17 cellular contexts compared by ENCODE assay signal in genomic region chr1:173470608-173471007, GRCh38. TPM values are rescaled to one million over a fixed set of nuclear protein-coding genes. Genes with fewer than 3 reads are reported as not detected.
DNase-seq lines count a peak whose midpoint lies in the region; ATAC-seq and TF ChIP-seq lines count a peak whose summit lies in the region.
"Had no signal": no experiment of that assay in that cellular context is flagged by ENCODE, and none has a peak within 500 bp of the region (broad histone marks: within the 10 kb centered on the region; RNA-seq: fewer than 3 reads in every experiment).

No MANE protein-coding gene starts in this region.

- peaks cover 38 to 44% of the 10 kb centered on the region in 2 donors for H3K9me3 Mint-ChIP-seq in stimulated activated naive CD8-positive, alpha-beta T cell treated with anti-CD3 and anti-CD28 coated beads, Interleukin-15, amount 100 ng/mL, for 72 hours
- H3K9me3 Mint-ChIP-seq in endodermal cell: peaks cover 78% of the 10 kb centered on the region

- H3K36me3 Mint-ChIP-seq in endodermal cell (ENCODE audit: low read depth): peaks cover 83% of the 10 kb centered on the region

- no TSS peak for BruUV-seq in OCI-LY7 (replicated peaks; lab: Mats Ljungman, UMichigan)

- DNase-seq in stimulated activated naive CD8-positive, alpha-beta T cell treated with anti-CD3 and anti-CD28 coated beads, Interleukin-15, Interleukin-2, amounts not matched to agents 100 U/mL and 50 U/mL, for 24 hours: peak; percentile 20
- no peak for DNase-seq in stimulated activated naive CD8-positive, alpha-beta T cell treated with anti-CD3 and anti-CD28 coated beads, Interleukin-15, amount 100 ng/mL, for 72 hours
- peak; percentile 16 for DNase-seq in OCI-LY7 (ENCODE audit: low spot score)
- no peak for DNase-seq in endodermal cell
- no peak for DNase-seq in NOMO-1 treated with dmso at 0.1 percent for 144 hours (lab: John Stamatoyannopoulos, UW; ENCODE audit: unreplicated experiment)
- DNase-seq: 8988T; C1 segment of cervical spinal cord; Calu3; CD4-positive, alpha-beta memory T cell; COR-L47; DMS53; DMS79 treated with DMSO at 0.1 percent for 48 hours; GF-D8; GOT3 had no signal

- H3K4me3 ChIP-seq in OCI-LY7 (ENCODE audit: low read depth, low read length, poor library complexity, severe bottlenecking): no peak overlapping the region
- peak overlapping the region; percentile 51 for H3K4me3 ChIP-seq in endodermal cell (ENCODE audit: low read length)
- H3K4me3 ChIP-seq: HAP-1 had no signal

- no peak overlapping the region for H3K27ac Mint-ChIP-seq in stimulated activated naive CD8-positive, alpha-beta T cell treated with anti-CD3 and anti-CD28 coated beads, Interleukin-15, amount 100 ng/mL, for 72 hours
- no peak overlapping the region for H3K27ac Mint-ChIP-seq in endodermal cell

- peaks cover 3% of the 10 kb centered on the region; the same call in 1 of the 2 replicates for H3K79me2 ChIP-seq in OCI-LY7 (ENCODE audit: insufficient read depth, low read depth, low read length)

- CTCF ChIA-PET in OCI-LY7 (lab: Charles Lee; ENCODE audit: unreplicated experiment): no interaction called here

- POLR2A ChIA-PET in OCI-LY7 (lab: Charles Lee): no interaction called here

- no peaks in the 10 kb centered on the region for H4K20me1 ChIP-seq in OCI-LY7 (ENCODE audit: insufficient read depth, low read length)

- TF ChIP-seq CTCF in OCI-LY7 (conservative IDR thresholded peaks at IDR 0.05; ENCODE audit: low read length): no peak
- no peak for TF ChIP-seq CTCF in endodermal cell (conservative IDR thresholded peaks at IDR 0.05)

- no peak for ATAC-seq in stimulated activated naive CD8-positive, alpha-beta T cell treated with anti-CD3 and anti-CD28 coated beads, Interleukin-15, Interleukin-2, amounts not matched to agents 100 U/mL and 50 U/mL, for 24 hours
- ATAC-seq in stimulated activated naive CD8-positive, alpha-beta T cell treated with anti-CD3 and anti-CD28 coated beads, Interleukin-15, amount 100 ng/mL, for 72 hours: no peak
- ATAC-seq in HG02678 (IDR thresholded peaks at IDR 0.05; ENCODE audit: unreplicated experiment) (no peak), HG03159 (IDR thresholded peaks at IDR 0.05; ENCODE audit: unreplicated experiment) (no peak)

- H3K36me3 ChIP-seq in OCI-LY7 (ENCODE audit: insufficient read depth, low read length): peaks cover 57% of the 10 kb centered on the region
- peaks cover 51% of the 10 kb centered on the region for H3K36me3 ChIP-seq in endodermal cell (ENCODE audit: control insufficient read depth, insufficient read depth, low read length)
- H3K36me3 ChIP-seq: HAP-1 had no signal

- no peaks in the 10 kb centered on the region for H3K9me2 ChIP-seq in OCI-LY7 (ENCODE audit: insufficient read depth, low read length)

- H3K4me2 ChIP-seq in OCI-LY7 (ENCODE audit: low read length): no peak overlapping the region

- H3K4me1 Mint-ChIP-seq in stimulated activated naive CD8-positive, alpha-beta T cell treated with anti-CD3 and anti-CD28 coated beads, Interleukin-15, amount 100 ng/mL, for 72 hours: peaks cover 25% of the 10 kb centered on the region
- H3K4me1 Mint-ChIP-seq in endodermal cell: peaks cover 15% of the 10 kb centered on the region

- no peak overlapping the region for H3K9ac ChIP-seq in endodermal cell (ENCODE audit: extremely low read depth, low read length, poor library complexity, severe bottlenecking)

- intact Hi-C loops in OCI-LY7 (cut with micrococcal nuclease; ENCODE audit: unreplicated experiment): no loop called here

- H2AFZ ChIP-seq in OCI-LY7 (ENCODE audit: low read length): no peak overlapping the region

- no peaks in the 10 kb centered on the region for H3K27me3 Mint-ChIP-seq in stimulated activated naive CD8-positive, alpha-beta T cell treated with anti-CD3 and anti-CD28 coated beads, Interleukin-15, amount 100 ng/mL, for 72 hours
- no peaks in the 10 kb centered on the region for H3K27me3 Mint-ChIP-seq in endodermal cell (ENCODE audit: insufficient read depth)
- H3K27me3 Mint-ChIP-seq: CD4-positive, alpha-beta memory T cell had no signal

- peaks cover 7% of the 10 kb centered on the region for H3K4me1 ChIP-seq in OCI-LY7 (ENCODE audit: insufficient read depth, low read length, poor library complexity, severe bottlenecking)
- H3K4me1 ChIP-seq in endodermal cell (ENCODE audit: control insufficient read depth, insufficient read depth, low read length): peaks cover 4% of the 10 kb centered on the region
- H3K4me1 ChIP-seq: HAP-1 had no signal

- H3K9me3 ChIP-seq in OCI-LY7 (ENCODE audit: low read length): peaks cover 38% of the 10 kb centered on the region; the same call in 1 of the 2 replicates
- H3K9me3 ChIP-seq in endodermal cell (ENCODE audit: control insufficient read depth, low read length): peaks cover 80% of the 10 kb centered on the region

- no peak overlapping the region for H3K4me3 Mint-ChIP-seq in stimulated activated naive CD8-positive, alpha-beta T cell treated with anti-CD3 and anti-CD28 coated beads, Interleukin-15, amount 100 ng/mL, for 72 hours
- no peak overlapping the region for H3K4me3 Mint-ChIP-seq in endodermal cell
- H3K4me3 Mint-ChIP-seq: CD4-positive, alpha-beta memory T cell had no signal

- H3K27me3 ChIP-seq in endodermal cell (ENCODE audit: control insufficient read depth, insufficient read depth, low read length, poor library complexity, severe bottlenecking): no peaks in the 10 kb centered on the region

- WGBS in endodermal cell (ENCODE audit: insufficient coverage in 1 of 2, insufficient read length in 1 of 2), 2 experiments: 89 to 96% methylated on average over 3 to 4 of the region's 4 CpGs

- H3K27ac ChIP-seq in OCI-LY7 (ENCODE audit: low read depth, low read length, poor library complexity, severe bottlenecking): no peak overlapping the region
- no peak overlapping the region for H3K27ac ChIP-seq in endodermal cell (ENCODE audit: low read depth, low read length)

RNA-seq across cellular contexts. Expression of gene PRDX6, which starts 6.5 kb away (rescaled TPM):
- 87.4 and 109 TPM in 2 replicates for total RNA-seq in OCI-LY7 (2014; rRNA removed; shearing (Covaris generic))
- 144 and 148 TPM in 2 replicates for total RNA-seq in OCI-LY7 (2022)
- 100 to 1,000 TPM; 483 to 623 TPM for total RNA-seq in endodermal cell
- 313 TPM for polyA plus RNA-seq in endodermal cell (2013, experiment 1 of 2)
- 304 TPM for polyA plus RNA-seq in endodermal cell (2013, experiment 2 of 2)

Comparison
In these comparisons a context has a peak if more than half of its experiments do, and no peak if none do; other contexts are left out.
1. DNase-seq: peak in stimulated activated naive CD8-positive, alpha-beta T cell treated with anti-CD3 and anti-CD28 coated beads, Interleukin-15, Interleukin-2, amounts not matched to agents 100 U/mL and 50 U/mL, for 24 hours (single experiment) and OCI-LY7 (single experiment); none in stimulated activated naive CD8-positive, alpha-beta T cell treated with anti-CD3 and anti-CD28 coated beads, Interleukin-15, amount 100 ng/mL, for 72 hours (0 of 2), endodermal cell (single experiment) and NOMO-1 treated with dmso at 0.1 percent for 144 hours (single experiment).